ENCODE assay signal across 17 cellular contexts in the genomic region with DNA sequence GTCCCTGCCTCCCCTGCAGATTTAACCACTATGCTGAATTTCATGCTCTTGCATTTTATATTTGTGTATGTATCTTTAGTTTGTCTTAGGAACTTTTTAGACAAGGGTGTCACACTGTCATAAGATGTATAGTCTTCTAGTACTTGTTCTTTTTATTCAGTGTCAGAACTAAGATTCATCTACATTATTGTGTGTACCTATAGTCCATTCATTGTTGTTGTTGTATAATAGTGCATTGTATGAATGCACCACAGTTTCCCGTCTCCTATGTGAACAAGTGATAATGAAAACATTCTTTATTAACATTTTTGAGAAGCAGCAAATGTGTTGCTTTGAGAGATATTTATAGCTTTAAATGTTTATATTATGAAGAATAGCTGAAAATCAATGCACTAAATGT. TPM values are rescaled to one million over a fixed set of nuclear protein-coding genes. Genes with fewer than 3 reads are reported as not detected.
DNase-seq lines count a peak whose midpoint lies in the region; ATAC-seq and TF ChIP-seq lines count a peak whose summit lies in the region.
"Had no signal": no experiment of that assay in that cellular context is flagged by ENCODE, and none has a peak within 500 bp of the region (broad histone marks: within the 10 kb centered on the region; RNA-seq: fewer than 3 reads in every experiment).

No MANE protein-coding gene starts in this region.

- H3K4me1 Mint-ChIP-seq in activated CD4-positive, alpha-beta T cell treated with anti-CD3 and anti-CD28 coated beads, Interleukin-2, amount 10 ng/mL, durations not matched to agents 7 days and 5 days: peaks cover 46% of the 10 kb centered on the region
- peaks cover 66% of the 10 kb centered on the region for H3K4me1 Mint-ChIP-seq in CD4-positive, alpha-beta T cell (ENCODE audit: low read depth)
- peaks cover 80% of the 10 kb centered on the region for H3K4me1 Mint-ChIP-seq in activated CD4-positive, alpha-beta memory T cell treated with anti-CD3 and anti-CD28 coated beads for 36 hours (ENCODE audit: low read depth)
- H3K4me1 Mint-ChIP-seq in activated naive CD8-positive, alpha-beta T cell treated with anti-CD3 and anti-CD28 coated beads, Interleukin-2, amount 50 U/mL, for 24 hours: peaks cover 75% of the 10 kb centered on the region

- no peak overlapping the region for H3K27ac ChIP-seq in CD4-positive, alpha-beta T cell (ENCODE audit: low read depth, low read length)
- H3K27ac ChIP-seq in body of pancreas: no peak overlapping the region
- H3K27ac ChIP-seq: A549, GM23248, Peyer's patch had no signal

- peak overlapping the region; percentile 75 for H3K27ac Mint-ChIP-seq in activated CD4-positive, alpha-beta T cell treated with anti-CD3 and anti-CD28 coated beads, Interleukin-2, amount 10 ng/mL, durations not matched to agents 7 days and 5 days
- H3K27ac Mint-ChIP-seq in CD4-positive, alpha-beta T cell: peak overlapping the region; percentile 39
- peak overlapping the region; percentile 75 for H3K27ac Mint-ChIP-seq in activated CD4-positive, alpha-beta memory T cell treated with anti-CD3 and anti-CD28 coated beads for 36 hours
- peak overlapping the region; percentile 97 for H3K27ac Mint-ChIP-seq in activated naive CD8-positive, alpha-beta T cell treated with anti-CD3 and anti-CD28 coated beads, Interleukin-2, amount 50 U/mL, for 24 hours

- TF ChIP-seq POLR2A in body of pancreas (IDR thresholded peaks at IDR 0.05): no peak

- no peaks in the 10 kb centered on the region for H3K27me3 Mint-ChIP-seq in activated CD4-positive, alpha-beta T cell treated with anti-CD3 and anti-CD28 coated beads, Interleukin-2, amount 10 ng/mL, durations not matched to agents 7 days and 5 days
- H3K27me3 Mint-ChIP-seq in CD4-positive, alpha-beta T cell: no peaks in the 10 kb centered on the region
- no peaks in the 10 kb centered on the region for H3K27me3 Mint-ChIP-seq in activated CD4-positive, alpha-beta memory T cell treated with anti-CD3 and anti-CD28 coated beads for 36 hours
- H3K27me3 Mint-ChIP-seq in activated naive CD8-positive, alpha-beta T cell treated with anti-CD3 and anti-CD28 coated beads, Interleukin-2, amount 50 U/mL, for 24 hours: no peaks in the 10 kb centered on the region
- H3K27me3 Mint-ChIP-seq: IgD-negative memory B cell had no signal

- no peaks in the 10 kb centered on the region for H3K27me3 ChIP-seq in CD4-positive, alpha-beta T cell (ENCODE audit: control insufficient read depth, insufficient read depth, low read length)
- H3K27me3 ChIP-seq in body of pancreas: no peaks in the 10 kb centered on the region
- H3K27me3 ChIP-seq: Peyer's patch had no signal

- H3K4me3 Mint-ChIP-seq in activated CD4-positive, alpha-beta T cell treated with anti-CD3 and anti-CD28 coated beads, Interleukin-2, amount 10 ng/mL, durations not matched to agents 7 days and 5 days: no peak overlapping the region
- peak overlapping the region; percentile 22 for H3K4me3 Mint-ChIP-seq in CD4-positive, alpha-beta T cell
- peak overlapping the region; percentile 50 for H3K4me3 Mint-ChIP-seq in activated CD4-positive, alpha-beta memory T cell treated with anti-CD3 and anti-CD28 coated beads for 36 hours
- peak overlapping the region; percentile 85 for H3K4me3 Mint-ChIP-seq in activated naive CD8-positive, alpha-beta T cell treated with anti-CD3 and anti-CD28 coated beads, Interleukin-2, amount 50 U/mL, for 24 hours
- H3K4me3 Mint-ChIP-seq: IgD-negative memory B cell had no signal

- WGBS in body of pancreas, 2 donors: 92% methylated on average over 1 of the region's 1 CpG

- ATAC-seq in CD4-positive, alpha-beta T cell (ENCODE audit: poor library complexity): no peak
- no peak for ATAC-seq in activated naive CD8-positive, alpha-beta T cell treated with anti-CD3 and anti-CD28 coated beads, Interleukin-2, amount 50 U/mL, for 24 hours
- ATAC-seq in body of pancreas (no peak), GM18511 (IDR thresholded peaks at IDR 0.05; ENCODE audit: unreplicated experiment) (no peak)
- ATAC-seq: A549 had no signal

- intact Hi-C loops in CD4-positive, alpha-beta T cell (cut with DNase I, micrococcal nuclease): no loop called here
- intact Hi-C loops in activated CD4-positive, alpha-beta memory T cell treated with anti-CD3 and anti-CD28 coated beads for 36 hours (cut with micrococcal nuclease): no loop called here
- intact Hi-C loops in body of pancreas (cut with DNase I): no loop called here

- no peak overlapping the region for H3K4me3 ChIP-seq in body of pancreas
- H3K4me3 ChIP-seq: A549, GM23248, Peyer's patch had no signal

- H3K9me3 Mint-ChIP-seq in activated CD4-positive, alpha-beta T cell treated with anti-CD3 and anti-CD28 coated beads, Interleukin-2, amount 10 ng/mL, durations not matched to agents 7 days and 5 days: peaks cover 4% of the 10 kb centered on the region
- no peaks in the 10 kb centered on the region for H3K9me3 Mint-ChIP-seq in CD4-positive, alpha-beta T cell
- peaks cover 3% of the 10 kb centered on the region for H3K9me3 Mint-ChIP-seq in activated CD4-positive, alpha-beta memory T cell treated with anti-CD3 and anti-CD28 coated beads for 36 hours
- H3K9me3 Mint-ChIP-seq in activated naive CD8-positive, alpha-beta T cell treated with anti-CD3 and anti-CD28 coated beads, Interleukin-2, amount 50 U/mL, for 24 hours: peaks cover 4% of the 10 kb centered on the region
- H3K9me3 Mint-ChIP-seq: IgD-negative memory B cell had no signal

- H3K9me3 ChIP-seq in CD4-positive, alpha-beta T cell (ENCODE audit: control insufficient read depth, low read length): no peaks in the 10 kb centered on the region
- no peaks in the 10 kb centered on the region for H3K9me3 ChIP-seq in body of pancreas
- H3K9me3 ChIP-seq: A549, Peyer's patch had no signal

- POLR2A ChIA-PET in activated CD4-positive, alpha-beta T cell treated with anti-CD3 and anti-CD28 coated beads, Interleukin-2, amount 10 ng/mL, durations not matched to agents 7 days and 5 days (lab: Charles Lee): no interaction called here
- POLR2A ChIA-PET in CD4-positive, alpha-beta T cell (lab: Charles Lee): interaction anchor here (0.9 to 2.2 kb wide), 2 partner anchors 8 to 46 kb away, joined by 4 to 9 read pairs; a partner anchor contains a TSS
- POLR2A ChIA-PET in activated CD4-positive, alpha-beta memory T cell treated with anti-CD3 and anti-CD28 coated beads for 36 hours (lab: Charles Lee): no interaction called here

- H3K4me1 ChIP-seq in body of pancreas: no peaks in the 10 kb centered on the region
- H3K4me1 ChIP-seq: A549, Peyer's patch had no signal

- CTCF ChIA-PET in activated CD4-positive, alpha-beta T cell treated with anti-CD3 and anti-CD28 coated beads, Interleukin-2, amount 10 ng/mL, durations not matched to agents 7 days and 5 days (lab: Charles Lee): interaction anchor here (0.6 to 8.4 kb wide), 2 partner anchors 10 to 195 kb away, joined by 3 to 56 read pairs; no protein-coding TSS in a partner anchor
- CTCF ChIA-PET in CD4-positive, alpha-beta T cell (lab: Charles Lee): interaction anchor here (0.9 to 6.1 kb wide), 2 partner anchors 10 to 59 kb away, joined by 3 to 31 read pairs; no protein-coding TSS in a partner anchor
- CTCF ChIA-PET in activated CD4-positive, alpha-beta memory T cell treated with anti-CD3 and anti-CD28 coated beads for 36 hours (lab: Charles Lee): interaction anchor here (1.3 to 3.8 kb wide), 3 partner anchors 11 to 195 kb away, joined by 3 to 41 read pairs (median 4); no protein-coding TSS in a partner anchor

- TF ChIP-seq CTCF in CD4-positive, alpha-beta T cell (IDR thresholded peaks at IDR 0.05): no peak
- TF ChIP-seq CTCF in body of pancreas (IDR thresholded peaks at IDR 0.05): no peak

- peaks cover 0 to 5% of the 10 kb centered on the region in 2 donors for H3K36me3 ChIP-seq in body of pancreas (replicated peaks in 1 of 2; ENCODE audit: insufficient read depth in 1 of 2, low read depth in 2 of 2)

- DNase-seq in activated CD4-positive, alpha-beta T cell treated with anti-CD3 and anti-CD28 coated beads, Interleukin-2, amount 10 ng/mL, durations not matched to agents 7 days and 5 days: no peak
- DNase-seq in activated CD4-positive, alpha-beta T cell treated with anti-CD3 and anti-CD28 coated beads for 1 hour: no peak
- no peak for DNase-seq in CD4-positive, alpha-beta T cell
- DNase-seq in activated CD4-positive, alpha-beta memory T cell treated with anti-CD3 and anti-CD28 coated beads for 36 hours: no peak
- no peak for DNase-seq in activated naive CD8-positive, alpha-beta T cell treated with anti-CD3 and anti-CD28 coated beads, Interleukin-2, amount 50 U/mL, for 24 hours
- DNase-seq in DMS 273 (lab: John Stamatoyannopoulos, UW; ENCODE audit: unreplicated experiment): no peak
- no peak for DNase-seq in body of pancreas
- DNase-seq: DMS79 treated with DMSO at 0.1 percent for 48 hours, GM23248, NCI-H1417, NCI-H2029, NCI-H2171 treated with DMSO at 0.1 percent for 48 hours, NCI-H510A, Peyer's patch had no signal

- peaks cover 69% of the 10 kb centered on the region for H3K36me3 Mint-ChIP-seq in activated CD4-positive, alpha-beta T cell treated with anti-CD3 and anti-CD28 coated beads, Interleukin-2, amount 10 ng/mL, durations not matched to agents 7 days and 5 days (ENCODE audit: low read depth)
- H3K36me3 Mint-ChIP-seq in CD4-positive, alpha-beta T cell (ENCODE audit: low read depth): peaks cover 82% of the 10 kb centered on the region
- peaks cover 65% of the 10 kb centered on the region for H3K36me3 Mint-ChIP-seq in activated CD4-positive, alpha-beta memory T cell treated with anti-CD3 and anti-CD28 coated beads for 36 hours
- peaks cover 85% of the 10 kb centered on the region for H3K36me3 Mint-ChIP-seq in activated naive CD8-positive, alpha-beta T cell treated with anti-CD3 and anti-CD28 coated beads, Interleukin-2, amount 50 U/mL, for 24 hours (ENCODE audit: low read depth)

RNA-seq across cellular contexts. Expression of a gene that starts 45.9 kb away (rescaled TPM):
- 100 to 1,000 TPM; 149 to 163 TPM for total RNA-seq in activated CD4-positive, alpha-beta T cell treated with anti-CD3 and anti-CD28 coated beads, Interleukin-2, amount 10 ng/mL, durations not matched to agents 7 days and 5 days
- 100 to 1,000 TPM; 133 to 138 TPM for total RNA-seq in CD4-positive, alpha-beta T cell
- 100 to 1,000 TPM; 298 to 300 TPM for total RNA-seq in activated CD4-positive, alpha-beta memory T cell treated with anti-CD3 and anti-CD28 coated beads for 36 hours
- total RNA-seq in body of pancreas: 10 to 100 TPM; 11.7 to 29.3 TPM

Comparison
In these comparisons a context has a peak if more than half of its experiments do, and no peak if none do; other contexts are left out.
1. H3K27ac Mint-ChIP-seq: peak in every context shown above with its lines; median percentile 97 in activated naive CD8-positive, alpha-beta T cell treated with anti-CD3 and anti-CD28 coated beads, Interleukin-2, amount 50 U/mL, for 24 hours; 75 in activated CD4-positive, alpha-beta T cell treated with anti-CD3 and anti-CD28 coated beads, Interleukin-2, amount 10 ng/mL, durations not matched to agents 7 days and 5 days; 75 in activated CD4-positive, alpha-beta memory T cell treated with anti-CD3 and anti-CD28 coated beads for 36 hours; 39 in CD4-positive, alpha-beta T cell.
2. RNA of a gene that starts 45.9 kb away (total RNA-seq): 298 to 300 TPM in activated CD4-positive, alpha-beta memory T cell treated with anti-CD3 and anti-CD28 coated beads for 36 hours, 149 to 163 TPM in activated CD4-positive, alpha-beta T cell treated with anti-CD3 and anti-CD28 coated beads, Interleukin-2, amount 10 ng/mL, durations not matched to agents 7 days and 5 days and 133 to 138 TPM in CD4-positive, alpha-beta T cell; 11.7 to 29.3 TPM in body of pancreas; every median in the first group is over 4 times any median in the second.